ENCODE assay signal across 1 cellular context in genomic region chr18:32507093-32507492, GRCh38.
TF ChIP-seq lines count a peak whose summit lies in the region.

No MANE protein-coding gene starts in this region.

TF ChIP-seq in GM12878, 131 proteins besides CTCF, POLR2A, EP300 and RAD21 (continued from another document):
- TF ChIP-seq RELB (IDR thresholded peaks at IDR 0.05; ENCODE audit: low read depth) (no peak), IKZF1 (conservative IDR thresholded peaks at IDR 0.05) (no peak)
